Comparison of ENCODE assay signal across 8 cellular contexts in genomic region chrX:129772796-129773431, GRCh38. TPM values are rescaled to one million over a fixed set of nuclear protein-coding genes. Genes with fewer than 3 reads are reported as not detected.
DNase-seq lines count a peak whose midpoint lies in the region; ATAC-seq and TF ChIP-seq lines count a peak whose summit lies in the region.

No MANE protein-coding gene starts in this region.

- no peaks in the 10 kb centered on the region for H3K9me3 Mint-ChIP-seq in activated CD4-positive, alpha-beta T cell treated with anti-CD3 and anti-CD28 coated beads, Interleukin-2, amount 10 ng/mL, durations not matched to agents 24 days and 14 days

- intact Hi-C loops in activated CD4-positive, alpha-beta T cell treated with anti-CD3 and anti-CD28 coated beads, Interleukin-2, amount 10 ng/mL, durations not matched to agents 24 days and 14 days (cut with micrococcal nuclease) = loop anchor here (10.0 kb wide), 1 partner anchor 402 kb away; the partner anchor contains the start of gene RAB33A
- intact Hi-C loops in Right ventricle myocardium superior (cut with DNase I) = no loop called here

- peak; percentile 50; the same call in 1 of the 2 replicates for TF ChIP-seq POLR2A in Raji (IDR thresholded peaks at IDR 0.05; ENCODE audit: insufficient read depth, low read depth, low read length)

- DNase-seq in activated CD4-positive, alpha-beta T cell treated with anti-CD3 and anti-CD28 coated beads, Interleukin-2, amount 10 ng/mL, durations not matched to agents 24 days and 14 days = peak; percentile 81
- DNase-seq in activated CD4-positive, alpha-beta T cell treated with anti-CD3 and anti-CD28 coated beads, Interleukin-2, amount 50 U/mL, for 4 hours = no peak
- DNase-seq in Right ventricle myocardium superior (peak; percentile 71), substantia nigra (lab: John Stamatoyannopoulos, UW) (peak in 30 of 49 donors; percentile 1 to 56 (median 14)), amniotic stem cell (lab: John Stamatoyannopoulos, UW) (no peak), NCI-H146 treated with DMSO at 0.1 percent for 48 hours (lab: John Stamatoyannopoulos, UW; ENCODE audit: unreplicated experiment) (no peak)

- H3K27ac ChIP-seq in substantia nigra (ENCODE audit: low read depth, low read length, poor library complexity, severe bottlenecking) = no peak overlapping the region

- no peaks in the 10 kb centered on the region for H3K36me3 Mint-ChIP-seq in activated CD4-positive, alpha-beta T cell treated with anti-CD3 and anti-CD28 coated beads, Interleukin-2, amount 10 ng/mL, durations not matched to agents 24 days and 14 days (ENCODE audit: low read depth)

- peak overlapping the region; percentile 60 for H3K4me3 Mint-ChIP-seq in activated CD4-positive, alpha-beta T cell treated with anti-CD3 and anti-CD28 coated beads, Interleukin-2, amount 10 ng/mL, durations not matched to agents 24 days and 14 days

- peak; percentile 54 for ATAC-seq in HG02943 (IDR thresholded peaks at IDR 0.05; ENCODE audit: low read depth, unreplicated experiment)
- ATAC-seq in Right ventricle myocardium superior (ENCODE audit: poor library complexity) = peak; percentile 73

- peak overlapping the region; percentile 95 for H3K27ac Mint-ChIP-seq in activated CD4-positive, alpha-beta T cell treated with anti-CD3 and anti-CD28 coated beads, Interleukin-2, amount 10 ng/mL, durations not matched to agents 24 days and 14 days

- peaks cover 57% of the 10 kb centered on the region for H3K4me1 Mint-ChIP-seq in activated CD4-positive, alpha-beta T cell treated with anti-CD3 and anti-CD28 coated beads, Interleukin-2, amount 10 ng/mL, durations not matched to agents 24 days and 14 days

- H3K27me3 Mint-ChIP-seq in activated CD4-positive, alpha-beta T cell treated with anti-CD3 and anti-CD28 coated beads, Interleukin-2, amount 10 ng/mL, durations not matched to agents 24 days and 14 days = no peaks in the 10 kb centered on the region

RNA-seq across cellular contexts. Expression of gene SASH3, which starts 6.8 kb away (rescaled TPM):
- total RNA-seq in activated CD4-positive, alpha-beta T cell treated with anti-CD3 and anti-CD28 coated beads, Interleukin-2, amount 10 ng/mL, durations not matched to agents 24 days and 14 days = 115 and 116 TPM in 2 replicates
- total RNA-seq in Right ventricle myocardium superior = 2.2 TPM

RNA-seq across cellular contexts. Expression of gene XPNPEP2, which starts 34.1 kb away (rescaled TPM):
- 0.24 and 0.28 TPM in 2 replicates for total RNA-seq in activated CD4-positive, alpha-beta T cell treated with anti-CD3 and anti-CD28 coated beads, Interleukin-2, amount 10 ng/mL, durations not matched to agents 24 days and 14 days
- total RNA-seq in Right ventricle myocardium superior = 0.73 TPM

Comparison
In these comparisons a context has a peak if more than half of its experiments do, and no peak if none do; other contexts are left out.
1. DNase-seq: peak in activated CD4-positive, alpha-beta T cell treated with anti-CD3 and anti-CD28 coated beads, Interleukin-2, amount 10 ng/mL, durations not matched to agents 24 days and 14 days (single experiment), Right ventricle myocardium superior (single experiment) and substantia nigra (30 of 49); none in activated CD4-positive, alpha-beta T cell treated with anti-CD3 and anti-CD28 coated beads, Interleukin-2, amount 50 U/mL, for 4 hours (0 of 2), amniotic stem cell (single experiment) and NCI-H146 treated with DMSO at 0.1 percent for 48 hours (single experiment).
2. RNA of gene SASH3, which starts 6.8 kb away (total RNA-seq): 115 to 116 TPM in activated CD4-positive, alpha-beta T cell treated with anti-CD3 and anti-CD28 coated beads, Interleukin-2, amount 10 ng/mL, durations not matched to agents 24 days and 14 days; 2.2 TPM in Right ventricle myocardium superior (single experiment); every median in the first group is over 10 times any median in the second.